In the genomic region with DNA sequence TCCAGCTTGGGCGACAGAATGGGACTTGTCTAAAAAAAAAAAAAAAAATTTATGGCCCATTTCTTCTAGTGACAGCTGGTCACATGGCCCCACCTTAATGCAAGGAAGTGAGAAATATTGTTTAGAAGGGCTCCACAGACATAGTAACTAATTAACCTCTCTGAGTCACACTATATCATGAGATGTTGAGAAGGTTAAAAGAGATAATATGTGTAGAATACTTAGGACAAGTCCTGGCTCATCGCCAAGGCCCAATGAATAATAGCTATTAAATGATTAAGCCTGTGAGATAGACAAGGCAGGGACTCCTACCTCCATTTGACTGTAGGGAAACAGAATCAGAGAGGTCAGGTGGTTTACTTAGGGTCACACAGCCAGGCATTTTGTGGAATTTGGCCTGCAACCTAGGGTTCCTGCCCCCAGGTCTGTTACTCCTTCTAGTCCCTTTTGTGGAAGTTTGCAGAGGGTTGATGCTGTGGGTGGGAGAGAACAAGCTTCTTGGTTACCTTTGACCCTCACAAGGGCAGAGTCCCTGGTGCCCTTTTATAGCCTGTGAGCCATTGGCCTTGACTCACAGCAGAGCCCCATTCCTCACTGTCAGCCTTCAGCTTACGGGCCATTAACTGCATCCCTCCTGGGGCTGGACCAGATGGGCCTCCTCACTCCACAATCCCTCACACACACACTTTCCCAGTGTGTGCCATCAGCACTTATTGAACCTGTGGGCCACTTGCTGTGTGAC, we compare ENCODE assay signal across 10 cellular contexts. TPM values are rescaled to one million over a fixed set of nuclear protein-coding genes. Genes with fewer than 3 reads are reported as not detected.
A peak's percentile ranks its signal among the peaks of the same experiment; 100 is the strongest.
DNase-seq lines count a peak whose midpoint lies in the region; TF ChIP-seq lines count a peak whose summit lies in the region.
"Had no signal": no experiment of that assay in that cellular context is flagged by ENCODE, and none has a peak within 500 bp of the region (broad histone marks: within the 10 kb centered on the region; RNA-seq: fewer than 3 reads in every experiment).

No MANE protein-coding gene starts in this region.

- no peaks in the 10 kb centered on the region for H3F3A ChIP-seq in PC-9 (ENCODE audit: insufficient read depth, low read depth)

- TF ChIP-seq CTCF in Calu3 (IDR thresholded peaks at IDR 0.05; ENCODE audit: unreplicated experiment) (no peak), HFFc6 (IDR thresholded peaks at IDR 0.05) (no peak), foreskin fibroblast (IDR thresholded peaks at IDR 0.05; ENCODE audit: low read depth, low read length) (no peak), PC-9 (conservative IDR thresholded peaks at IDR 0.05) (no peak)

- no peaks in the 10 kb centered on the region for H3K9me3 Mint-ChIP-seq in Calu3 (ENCODE audit: low read depth, unreplicated experiment)
- H3K9me3 Mint-ChIP-seq in HFFc6: no peaks in the 10 kb centered on the region
- H3K9me3 Mint-ChIP-seq: neural progenitor cell had no signal

- H3K36me3 Mint-ChIP-seq in Calu3 (ENCODE audit: insufficient read depth, unreplicated experiment) (no peaks in the 10 kb centered on the region), HFFc6 (ENCODE audit: low read depth) (no peaks in the 10 kb centered on the region)
- H3K36me3 Mint-ChIP-seq: neural progenitor cell had no signal

- H3K36me3 ChIP-seq in PC-9 (ENCODE audit: low read depth): no peaks in the 10 kb centered on the region
- H3K36me3 ChIP-seq: neural progenitor cell had no signal

- no peak overlapping the region for H2AFZ ChIP-seq in PC-9
- H2AFZ ChIP-seq: neural progenitor cell had no signal

- CTCF ChIA-PET in Calu3 (lab: Charles Lee): interaction anchor here (0.6 to 1.6 kb wide), 9 partner anchors 9 to 464 kb away, joined by 3 to 11 read pairs (median 6); no protein-coding TSS in a partner anchor
- CTCF ChIA-PET in PC-9 (lab: Charles Lee): interaction anchor here (0.5 kb wide), 1 partner anchor 75 kb away, joined by 3 read pairs; no protein-coding TSS in a partner anchor

- DNase-seq in Calu3 (peak; percentile 76), HFFc6 (peak; percentile 32), NOMO-1 (lab: John Stamatoyannopoulos, UW; ENCODE audit: unreplicated experiment in 2 of 2) (peak; percentile 56 to 59), foreskin fibroblast (peak; percentile 30 to 59), PC-9 (no peak), head of caudate nucleus (no peak), NCI-H128 (lab: John Stamatoyannopoulos, UW; ENCODE audit: unreplicated experiment) (no peak)
- no peak for DNase-seq in activated CD4-positive, CD25-positive, alpha-beta regulatory T cell (lab: John Stamatoyannopoulos, UW)
- DNase-seq: NCI-H2029 treated with DMSO at 0.1 percent for 48 hours had no signal

- peak overlapping the region; percentile 36 for H3K27ac Mint-ChIP-seq in Calu3 (ENCODE audit: unreplicated experiment)
- H3K27ac Mint-ChIP-seq in HFFc6: no peak overlapping the region

- H3K4me3 Mint-ChIP-seq in Calu3 (ENCODE audit: low read depth, unreplicated experiment) (no peak overlapping the region), HFFc6 (no peak overlapping the region)
- H3K4me3 Mint-ChIP-seq: neural progenitor cell had no signal

- no peaks in the 10 kb centered on the region for H3K9me3 ChIP-seq in PC-9 (ENCODE audit: insufficient read depth, low read depth)

- H3K4me1 ChIP-seq in PC-9 (replicated peaks; ENCODE audit: insufficient read depth): no peaks in the 10 kb centered on the region

- H3K27me3 ChIP-seq in PC-9 (ENCODE audit: insufficient read depth, low read depth): peaks cover 16% of the 10 kb centered on the region; the same call in 1 of the 2 replicates
- H3K27me3 ChIP-seq: neural progenitor cell had no signal

- H3K4me2 ChIP-seq in PC-9: no peak overlapping the region
- H3K4me2 ChIP-seq: neural progenitor cell had no signal

- H3K4me3 ChIP-seq in foreskin fibroblast (ENCODE audit: low read depth in 1 of 2, low read length in 2 of 2): no peak overlapping the region
- H3K4me3 ChIP-seq in PC-9: no peak overlapping the region
- H3K4me3 ChIP-seq: neural progenitor cell had no signal

- no TSS peak for BruUV-seq in Calu3 (replicated peaks; lab: Mats Ljungman, UMichigan)
- BruUV-seq in PC-9 (replicated peaks; lab: Mats Ljungman, UMichigan): no TSS peak

- no peaks in the 10 kb centered on the region for H3K79me2 ChIP-seq in PC-9 (ENCODE audit: low read depth)

- H3K27me3 Mint-ChIP-seq in Calu3 (ENCODE audit: unreplicated experiment) (peaks cover 36% of the 10 kb centered on the region), HFFc6 (ENCODE audit: insufficient read depth) (peaks cover 19% of the 10 kb centered on the region)

- no peaks in the 10 kb centered on the region for H3K9me2 ChIP-seq in PC-9 (ENCODE audit: insufficient read depth)

- no peaks in the 10 kb centered on the region for H4K20me1 ChIP-seq in PC-9 (ENCODE audit: insufficient read depth)

- H3K27ac ChIP-seq in PC-9: no peak overlapping the region
- H3K27ac ChIP-seq: neural progenitor cell had no signal

- intact Hi-C loops in Calu3 (cut with micrococcal nuclease; ENCODE audit: unreplicated experiment): no loop called here
- intact Hi-C loops in PC-9 (cut with micrococcal nuclease; ENCODE audit: unreplicated experiment): no loop called here
- intact Hi-C loops in head of caudate nucleus (cut with DNase I): no loop called here

- peaks cover 26% of the 10 kb centered on the region for H3K4me1 Mint-ChIP-seq in Calu3 (ENCODE audit: low read depth, unreplicated experiment)
- peaks cover 11% of the 10 kb centered on the region for H3K4me1 Mint-ChIP-seq in HFFc6 (ENCODE audit: low read depth)

- POLR2A ChIA-PET in PC-9 (lab: Charles Lee; ENCODE audit: unreplicated experiment): no interaction called here

RNA-seq across cellular contexts. Expression of a gene that starts 48.5 kb away (rescaled TPM):
- total RNA-seq in Calu3 (2022): 0.07 TPM in 1 of 2 replicates, not detected in the other
- not detected for total RNA-seq in HFFc6 (2021; fragmentation: NEBNext Ultra II Directional; extraction: Animal tissue kit (Norgen Biotek cat#: 25700))
- total RNA-seq in PC-9 (2021): not detected in 2 replicates

RNA-seq across cellular contexts. Expression of a gene that starts 53.9 kb away (rescaled TPM):
- total RNA-seq in Calu3 (2022) (40.7 and 46.2 TPM in 2 replicates), PC-9 (2021) (36.0 and 42.2 TPM in 2 replicates)
- 1 to 10 TPM; 2.4 to 8.8 (median 3.4) TPM for total RNA-seq in HFFc6 (2021; fragmentation: NEBNext Ultra II Directional; extraction: Animal tissue kit (Norgen Biotek cat#: 25700))

Comparison
In these comparisons a context has a peak if more than half of its experiments do, and no peak if none do; other contexts are left out.
1. DNase-seq: peak in Calu3 (single experiment), HFFc6 (single experiment), NOMO-1 (2 of 2) and foreskin fibroblast (2 of 2); none in PC-9 (0 of 2), activated CD4-positive, CD25-positive, alpha-beta regulatory T cell (0 of 4), head of caudate nucleus (0 of 42) and NCI-H128 (single experiment).